ENCODE assay signal across 2 cellular contexts in the genomic region with DNA sequence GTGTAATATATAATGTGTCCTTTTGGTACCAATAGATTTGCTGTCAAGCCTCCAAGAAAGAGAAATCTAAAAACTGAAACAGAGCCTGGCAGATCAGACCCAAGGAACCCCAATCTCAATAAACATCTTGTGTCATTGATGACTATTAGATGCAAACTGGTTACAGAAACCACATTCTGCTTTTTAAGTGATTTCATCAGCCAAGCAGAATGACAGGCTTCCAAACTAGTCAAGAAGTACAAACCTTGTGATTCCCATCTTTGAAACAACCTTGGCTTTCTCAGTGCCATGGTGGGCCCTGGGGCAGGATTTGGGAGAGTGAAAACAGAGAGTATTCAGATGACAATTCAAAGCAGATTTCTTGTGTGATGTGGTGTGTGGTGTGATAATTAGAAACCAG.
TF ChIP-seq lines count a peak whose summit lies in the region.

No MANE protein-coding gene starts in this region.

TF ChIP-seq in K562, 482 proteins besides CTCF, POLR2A, EP300 and RAD21:
- TF ChIP-seq ZNF175 (CRISPR knock-in tag; IDR thresholded peaks at IDR 0.05; ENCODE audit: low read depth): peak; percentile 68
- TF ChIP-seq CEBPG (CRISPR knock-in tag; IDR thresholded peaks at IDR 0.05): no peak
- TF ChIP-seq CEBPG (tag; conservative IDR thresholded peaks at IDR 0.05 in 1 of 2, IDR thresholded peaks at IDR 0.05 in 1 of 2): peak in 1 of 2 experiments; percentile 61; a peak in 2 of 4 replicates
- no peak for TF ChIP-seq ZNF449 (CRISPR knock-in tag; IDR thresholded peaks at IDR 0.05)

TF ChIP-seq in WTC11, 78 proteins besides CTCF, POLR2A, EP300 and RAD21:
- TF ChIP-seq, protein P1, sequence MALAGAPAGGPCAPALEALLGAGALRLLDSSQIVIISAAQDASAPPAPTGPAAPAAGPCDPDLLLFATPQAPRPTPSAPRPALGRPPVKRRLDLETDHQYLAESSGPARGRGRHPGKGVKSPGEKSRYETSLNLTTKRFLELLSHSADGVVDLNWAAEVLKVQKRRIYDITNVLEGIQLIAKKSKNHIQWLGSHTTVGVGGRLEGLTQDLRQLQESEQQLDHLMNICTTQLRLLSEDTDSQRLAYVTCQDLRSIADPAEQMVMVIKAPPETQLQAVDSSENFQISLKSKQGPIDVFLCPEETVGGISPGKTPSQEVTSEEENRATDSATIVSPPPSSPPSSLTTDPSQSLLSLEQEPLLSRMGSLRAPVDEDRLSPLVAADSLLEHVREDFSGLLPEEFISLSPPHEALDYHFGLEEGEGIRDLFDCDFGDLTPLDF (CRISPR knock-in tag; IDR thresholded peaks at IDR 0.05): no peak
- no peak for TF ChIP-seq ZNF532 (CRISPR knock-in tag; IDR thresholded peaks at IDR 0.05; ENCODE audit: borderline replicate concordance)
- TF ChIP-seq GABPB1 (CRISPR knock-in tag; IDR thresholded peaks at IDR 0.05): no peak
- TF ChIP-seq ZNF425 (CRISPR knock-in tag; conservative IDR thresholded peaks at IDR 0.05): no peak
- no peak for TF ChIP-seq ZNF121 (CRISPR knock-in tag; IDR thresholded peaks at IDR 0.05)
- TF ChIP-seq ZNF281 (CRISPR knock-in tag; IDR thresholded peaks at IDR 0.05): no peak
- TF ChIP-seq ZNF671 (CRISPR knock-in tag; IDR thresholded peaks at IDR 0.05): no peak
- no peak for TF ChIP-seq ZNF232 (CRISPR knock-in tag; IDR thresholded peaks at IDR 0.05)
- no peak for TF ChIP-seq ZBTB21 (CRISPR knock-in tag; IDR thresholded peaks at IDR 0.05; ENCODE audit: borderline replicate concordance)
- no peak for TF ChIP-seq NFYB (CRISPR knock-in tag; conservative IDR thresholded peaks at IDR 0.05; ENCODE audit: low read depth)
- TF ChIP-seq, protein P2, sequence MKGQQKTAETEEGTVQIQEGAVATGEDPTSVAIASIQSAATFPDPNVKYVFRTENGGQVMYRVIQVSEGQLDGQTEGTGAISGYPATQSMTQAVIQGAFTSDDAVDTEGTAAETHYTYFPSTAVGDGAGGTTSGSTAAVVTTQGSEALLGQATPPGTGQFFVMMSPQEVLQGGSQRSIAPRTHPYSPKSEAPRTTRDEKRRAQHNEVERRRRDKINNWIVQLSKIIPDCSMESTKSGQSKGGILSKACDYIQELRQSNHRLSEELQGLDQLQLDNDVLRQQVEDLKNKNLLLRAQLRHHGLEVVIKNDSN (CRISPR knock-in tag; IDR thresholded peaks at IDR 0.05): no peak
- TF ChIP-seq, protein P3, sequence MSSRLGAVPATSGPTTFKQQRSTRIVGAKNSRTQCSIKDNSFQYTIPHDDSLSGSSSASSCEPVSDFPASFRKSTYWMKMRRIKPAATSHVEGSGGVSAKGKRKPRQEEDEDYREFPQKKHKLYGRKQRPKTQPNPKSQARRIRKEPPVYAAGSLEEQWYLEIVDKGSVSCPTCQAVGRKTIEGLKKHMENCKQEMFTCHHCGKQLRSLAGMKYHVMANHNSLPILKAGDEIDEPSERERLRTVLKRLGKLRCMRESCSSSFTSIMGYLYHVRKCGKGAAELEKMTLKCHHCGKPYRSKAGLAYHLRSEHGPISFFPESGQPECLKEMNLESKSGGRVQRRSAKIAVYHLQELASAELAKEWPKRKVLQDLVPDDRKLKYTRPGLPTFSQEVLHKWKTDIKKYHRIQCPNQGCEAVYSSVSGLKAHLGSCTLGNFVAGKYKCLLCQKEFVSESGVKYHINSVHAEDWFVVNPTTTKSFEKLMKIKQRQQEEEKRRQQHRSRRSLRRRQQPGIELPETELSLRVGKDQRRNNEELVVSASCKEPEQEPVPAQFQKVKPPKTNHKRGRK (CRISPR knock-in tag; IDR thresholded peaks at IDR 0.05; ENCODE audit: borderline replicate concordance): no peak
- no peak for TF ChIP-seq ZNF138 (CRISPR knock-in tag; conservative IDR thresholded peaks at IDR 0.05)
TF ChIP-seq in WTC11: peak in this region for 0.
